ENCODE assay signal across 9 cellular contexts in genomic region chr4:24791043-24791442, GRCh38. TPM values are rescaled to one million over a fixed set of nuclear protein-coding genes. Genes with fewer than 3 reads are reported as not detected.
"Had no signal": no experiment of that assay in that cellular context is flagged by ENCODE, and none has a peak within 500 bp of the region (broad histone marks: within the 10 kb centered on the region; RNA-seq: fewer than 3 reads in every experiment).

No MANE protein-coding gene starts in this region.

- H3K27ac Mint-ChIP-seq: HFFc6 had no signal

- H3K36me3 ChIP-seq: HAP-1 had no signal

- DNase-seq: GM23248, GOT3, H7, HFFc6, IMR-90, KG1 had no signal

- H3K9me3 ChIP-seq: HAP-1 had no signal

- H3K4me3 Mint-ChIP-seq: HFFc6 had no signal

- ATAC-seq: HCT116 had no signal

- H3K4me3 ChIP-seq: GM23248, HAP-1 had no signal

- H3K27ac ChIP-seq: GM23248 had no signal

- H3K4me1 ChIP-seq: HAP-1 had no signal

RNA-seq across cellular contexts. Expression of gene SOD3, which starts 4.3 kb away (rescaled TPM):
- total RNA-seq: H4 had no signal
